In genomic region chr3:118080886-118081285, GRCh38 we compare ENCODE assay signal across 18 cellular contexts.
A peak's percentile ranks its signal among the peaks of the same experiment; 100 is the strongest.
DNase-seq lines count a peak whose midpoint lies in the region; ATAC-seq and TF ChIP-seq lines count a peak whose summit lies in the region.
"Had no signal": no experiment of that assay in that cellular context is flagged by ENCODE, and none has a peak within 500 bp of the region (broad histone marks: within the 10 kb centered on the region; RNA-seq: fewer than 3 reads in every experiment).

No MANE protein-coding gene starts in this region.

- H3K27me3 Mint-ChIP-seq in neural progenitor cell (ENCODE audit: insufficient read depth, low read depth): no peaks in the 10 kb centered on the region
- H3K27me3 Mint-ChIP-seq: CD4-positive, CD25-positive, alpha-beta regulatory T cell had no signal

- H3K4me1 Mint-ChIP-seq in neural progenitor cell: peaks cover 5% of the 10 kb centered on the region
- H3K4me1 Mint-ChIP-seq: CD4-positive, CD25-positive, alpha-beta regulatory T cell had no signal

- H3K4me1 ChIP-seq in DND-41 (ENCODE audit: insufficient read depth, low read length): peaks cover 3% of the 10 kb centered on the region
- H3K4me1 ChIP-seq in KMS-11 (ENCODE audit: low read depth, poor library complexity, severe bottlenecking): peaks cover 60% of the 10 kb centered on the region
- peaks cover 22% of the 10 kb centered on the region for H3K4me1 ChIP-seq in neural progenitor cell

- H3K9ac ChIP-seq in DND-41 (ENCODE audit: low read depth, low read length) (no peak overlapping the region), KMS-11 (peak overlapping the region; percentile 72), neural progenitor cell (no peak overlapping the region)

- H4K20me1 ChIP-seq in DND-41 (ENCODE audit: insufficient read depth, low read length) (no peaks in the 10 kb centered on the region), KMS-11 (ENCODE audit: insufficient read depth) (no peaks in the 10 kb centered on the region), neural progenitor cell (ENCODE audit: low read depth) (no peaks in the 10 kb centered on the region)

- H2AFZ ChIP-seq in DND-41 (ENCODE audit: low read depth, low read length) (peak overlapping the region; percentile 74), KMS-11 (ENCODE audit: low read depth) (peak overlapping the region; percentile 77), neural progenitor cell (replicated peaks) (peak overlapping the region; percentile 82)

- H3K27ac ChIP-seq in DND-41 (ENCODE audit: low read length) (no peak overlapping the region), KMS-11 (peak overlapping the region; percentile 97), neural progenitor cell (peak overlapping the region; percentile 72), coronary artery (no peak overlapping the region)

- H3K27me3 ChIP-seq in DND-41 (ENCODE audit: insufficient read depth, low read length, poor library complexity): no peaks in the 10 kb centered on the region
- H3K27me3 ChIP-seq in KMS-11 (ENCODE audit: insufficient read depth, low read depth): no peaks in the 10 kb centered on the region
- no peaks in the 10 kb centered on the region for H3K27me3 ChIP-seq in neural progenitor cell

- DNase-seq in DND-41: no peak
- peak; percentile 5 for DNase-seq in astrocyte of the hippocampus (ENCODE audit: low read depth, low spot score)
- peak; percentile 25 for DNase-seq in neural progenitor cell (ENCODE audit: low spot score)
- no peak for DNase-seq in coronary artery (ENCODE audit: low spot score)
- no peak for DNase-seq in GM19238 (ENCODE audit: insufficient read length, low spot score)
- DNase-seq: AML-193; CD4-positive, CD25-positive, alpha-beta regulatory T cell; DMS79; GOT3; HFFc6; Kasumi-1; NCI-H146; NCI-H2081 treated with DMSO at 0.1 percent for 48 hours; NCI-H2227 treated with DMSO at 0.1 percent for 48 hours; NCI-H524 treated with DMSO at 0.1 percent for 48 hours; Right ventricle myocardium superior had no signal

- no peak overlapping the region for H3K4me3 Mint-ChIP-seq in neural progenitor cell
- H3K4me3 Mint-ChIP-seq: CD4-positive, CD25-positive, alpha-beta regulatory T cell; HFFc6 had no signal

- ATAC-seq in DND-41 (ENCODE audit: insufficient read depth, low read depth) (peak; percentile 82), GM19455 (IDR thresholded peaks at IDR 0.05; ENCODE audit: unreplicated experiment) (no peak)

- H3F3A ChIP-seq in neural progenitor cell (ENCODE audit: low read depth): no peaks in the 10 kb centered on the region

- H3K36me3 ChIP-seq in DND-41 (ENCODE audit: insufficient read depth, low read length): no peaks in the 10 kb centered on the region
- no peaks in the 10 kb centered on the region for H3K36me3 ChIP-seq in KMS-11 (ENCODE audit: insufficient read depth)
- no peaks in the 10 kb centered on the region for H3K36me3 ChIP-seq in neural progenitor cell

- H3K4me2 ChIP-seq in DND-41 (ENCODE audit: insufficient read depth, low read length): peak overlapping the region; percentile 40
- peak overlapping the region; percentile 80 for H3K4me2 ChIP-seq in KMS-11
- H3K4me2 ChIP-seq in neural progenitor cell: peak overlapping the region; percentile 42

- TF ChIP-seq CTCF in DND-41 (IDR thresholded peaks at IDR 0.05; ENCODE audit: borderline replicate concordance, extremely low read depth, low read length, poor library complexity, severe bottlenecking) (no peak), KMS-11 (conservative IDR thresholded peaks at IDR 0.05; ENCODE audit: low read depth, low read length) (no peak), neural progenitor cell (IDR thresholded peaks at IDR 0.05) (no peak), coronary artery (IDR thresholded peaks at IDR 0.05) (no peak)

- no peaks in the 10 kb centered on the region for H3K9me3 Mint-ChIP-seq in neural progenitor cell

- H3K36me3 Mint-ChIP-seq in neural progenitor cell: no peaks in the 10 kb centered on the region
- H3K36me3 Mint-ChIP-seq: CD4-positive, CD25-positive, alpha-beta regulatory T cell had no signal

- no peaks in the 10 kb centered on the region for H3K9me3 ChIP-seq in DND-41 (ENCODE audit: insufficient read depth, low read length, severe bottlenecking)
- H3K9me3 ChIP-seq in neural progenitor cell (ENCODE audit: low read depth): no peaks in the 10 kb centered on the region

- H3K4me3 ChIP-seq in DND-41 (ENCODE audit: low read depth in 1 of 2, low read length in 2 of 2): no peak overlapping the region; a peak in 1 of 4 replicates
- H3K4me3 ChIP-seq in KMS-11 (IDR thresholded peaks at IDR 0.05; ENCODE audit: insufficient read depth, low read depth, low read length): peak overlapping the region; percentile 21
- no peak overlapping the region for H3K4me3 ChIP-seq in neural progenitor cell
- no peak overlapping the region for H3K4me3 ChIP-seq in coronary artery

- no peaks in the 10 kb centered on the region for H3K79me2 ChIP-seq in DND-41 (ENCODE audit: insufficient read depth, low read length)
- H3K79me2 ChIP-seq in KMS-11 (ENCODE audit: insufficient read depth, low read depth): no peaks in the 10 kb centered on the region
- no peaks in the 10 kb centered on the region for H3K79me2 ChIP-seq in neural progenitor cell (ENCODE audit: low read depth)

- H3K27ac Mint-ChIP-seq in neural progenitor cell: no peak overlapping the region
- H3K27ac Mint-ChIP-seq: CD4-positive, CD25-positive, alpha-beta regulatory T cell; HFFc6 had no signal

Comparison
In these comparisons a context has a peak if more than half of its experiments do, and no peak if none do; other contexts are left out.
1. DNase-seq: peak in astrocyte of the hippocampus (single experiment) and neural progenitor cell (single experiment); none in DND-41 (single experiment), coronary artery (single experiment) and GM19238 (single experiment).
2. H3K27ac ChIP-seq: peak in KMS-11 (single experiment) and neural progenitor cell (single experiment); none in DND-41 (single experiment) and coronary artery (0 of 2).
3. Peak in every context shown above with its lines, with median percentiles within 50 percentile points of each other: H2AFZ ChIP-seq and H3K4me2 ChIP-seq.